ENCODE assay signal across 8 cellular contexts in the genomic region with DNA sequence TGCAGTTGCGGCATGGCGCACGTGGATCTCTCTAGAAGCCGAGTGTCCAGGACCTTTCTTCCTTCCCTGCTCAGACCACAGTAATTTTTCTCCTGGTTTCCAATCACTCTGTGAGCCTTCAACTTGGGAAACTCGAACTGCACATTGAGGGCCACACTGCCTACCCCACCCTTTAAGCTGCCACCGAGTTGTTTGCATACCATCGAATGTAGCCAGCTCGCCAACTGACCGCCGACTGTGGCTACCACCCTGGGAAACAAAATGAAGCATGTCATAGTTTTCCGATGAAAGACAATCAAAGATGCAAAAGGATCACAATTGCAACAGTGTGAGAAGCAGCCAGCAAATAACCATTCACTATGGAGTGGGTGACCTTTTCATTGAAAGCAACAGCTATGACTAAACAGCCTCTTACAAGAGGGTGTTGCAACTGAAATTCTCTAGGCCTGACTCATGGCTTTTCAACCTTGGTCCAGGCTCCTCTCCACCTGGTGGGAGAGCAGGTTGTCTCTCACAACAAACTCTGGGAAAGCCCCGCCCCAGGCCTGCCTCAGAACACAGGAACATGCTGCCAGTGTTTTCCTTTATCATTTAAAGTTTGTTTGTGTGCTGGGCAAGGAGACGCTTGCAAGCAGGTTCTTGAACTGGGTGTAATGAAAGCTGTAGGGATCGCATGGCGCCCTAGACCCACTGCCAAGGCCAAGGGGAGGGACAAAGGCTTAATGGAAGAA.
DNase-seq lines count a peak whose midpoint lies in the region; ATAC-seq, FAIRE-seq and TF ChIP-seq lines count a peak whose summit lies in the region.

No MANE protein-coding gene starts in this region.

- H3K4me1 ChIP-seq in HepG2 (ENCODE audit: insufficient read depth, low read length) = no peaks in the 10 kb centered on the region

- in situ Hi-C loops in HepG2 (cut with HindIII; ENCODE audit: extremely low pct_ligation_motif_present, low pct_unique_long_range_greater_than_20kb) = no loop called here

- no peak overlapping the region for H3K4me3 ChIP-seq in HepG2 (replicated peaks in 1 of 3; ENCODE audit: insufficient read depth in 1 of 3, low read depth in 2 of 3, low read length in 3 of 3)

- no peaks in the 10 kb centered on the region for H3K36me3 ChIP-seq in HepG2 (replicated peaks in 1 of 2; ENCODE audit: control insufficient read depth in 1 of 2, insufficient read depth in 2 of 2, low read length in 2 of 2)

- DNase-seq in stimulated activated CD4-positive, alpha-beta T cell treated with anti-CD3 and anti-CD28 coated beads, Interleukin-4, amount 100 ng/mL, for 1 hour = peak; percentile 13
- DNase-seq in stimulated activated CD4-positive, alpha-beta T cell treated with anti-CD3 and anti-CD28 coated beads, Interleukin-4, amount 100 ng/mL, for 4 hours = no peak
- DNase-seq in HepG2 (ENCODE audit: low spot score) (peak; percentile 46), D341Med (ENCODE audit: low spot score) (no peak), NCI-H1092 (lab: John Stamatoyannopoulos, UW) (no peak), NCI-H1092 treated with DMSO at 0.1 percent for 48 hours (lab: John Stamatoyannopoulos, UW) (no peak)

- H3K79me2 ChIP-seq in HepG2 (ENCODE audit: insufficient read depth, low read length) = no peaks in the 10 kb centered on the region

- H3K27me3 Mint-ChIP-seq in brain = peaks cover 8% of the 10 kb centered on the region

- no TSS peak for BruUV-seq in HepG2 (replicated peaks; lab: Mats Ljungman, UMichigan)

- H2AFZ ChIP-seq in HepG2 (ENCODE audit: low read length) = no peak overlapping the region

- no peak for TF ChIP-seq POLR2A in HepG2 (IDR thresholded peaks at IDR 0.05; ENCODE audit: insufficient read depth in 1 of 2, low read depth in 2 of 2, low read length in 2 of 2)

- no peaks in the 10 kb centered on the region for H4K20me1 ChIP-seq in HepG2 (ENCODE audit: insufficient read depth, low read length)

- H3K27me3 ChIP-seq in HepG2 (ENCODE audit: control insufficient read depth in 1 of 2, insufficient read depth in 2 of 2, low read length in 2 of 2) = no peaks in the 10 kb centered on the region; a peak in 1 of 5 replicates

- H3K36me3 Mint-ChIP-seq in brain = no peaks in the 10 kb centered on the region

- H3K4me3 Mint-ChIP-seq in brain = peak overlapping the region in 1 of 5 experiments; percentile 24

- peaks cover 22% of the 10 kb centered on the region for H3K4me1 Mint-ChIP-seq in brain

- H3K9ac ChIP-seq in HepG2 (ENCODE audit: insufficient read depth, low read depth, low read length) = no peak overlapping the region

- CTCF ChIA-PET in HepG2 (lab: Yijun Ruan, JAX; ENCODE audit: low intra/inter-chr PET ratio, low total read pairs) = no interaction called here

- H3K27ac ChIP-seq in HepG2 (ENCODE audit: extremely low read length, insufficient read depth, low read length) = no peak overlapping the region

- peak overlapping the region in 4 of 5 experiments; percentile 8 to 95 (median 83) for H3K27ac Mint-ChIP-seq in brain

- H3K9me3 Mint-ChIP-seq in brain = peaks cover 0 to 3% (median 0%) of the 10 kb centered on the region in 5 experiments

- no peak for FAIRE-seq in HepG2 (lab: Jason Lieb, UNC)

- intact Hi-C loops in HepG2 (cut with micrococcal nuclease; ENCODE audit: unreplicated experiment) = no loop called here

- no peak for TF ChIP-seq EP300 in HepG2 (IDR thresholded peaks at IDR 0.05; ENCODE audit: low read depth in 2 of 2, low read length in 2 of 2)
- no peak for TF ChIP-seq EP300 in HepG2 (CRISPR knock-in tag; IDR thresholded peaks at IDR 0.05; ENCODE audit: borderline replicate concordance)

- TF ChIP-seq CTCF in brain (conservative IDR thresholded peaks at IDR 0.05) (no peak), HepG2 (CRISPR knock-in tag; IDR thresholded peaks at IDR 0.05) (no peak)

- no peaks in the 10 kb centered on the region for H3K9me3 ChIP-seq in HepG2 (ENCODE audit: low read length)

- no peak overlapping the region; the same call in 1 of the 2 replicates for H3K4me2 ChIP-seq in HepG2 (ENCODE audit: low read depth, low read length)

- ATAC-seq in HepG2 (peak; percentile 73), GM19452 (IDR thresholded peaks at IDR 0.05; ENCODE audit: unreplicated experiment) (no peak)

- no peak for TF ChIP-seq RAD21 in HepG2 (CRISPR knock-in tag; IDR thresholded peaks at IDR 0.05)

- POLR2A ChIA-PET in HepG2 (lab: Yijun Ruan, JAX) = no interaction called here

- WGBS in HepG2 (ENCODE audit: low lambda C conversion rate) = 25% methylated on average over 12 of the region's 15 CpGs

TF ChIP-seq in HepG2, 621 proteins besides CTCF, POLR2A, EP300 and RAD21 (continues in another document):
- TF ChIP-seq ZBTB38 (CRISPR knock-in tag; IDR thresholded peaks at IDR 0.05) (no peak), IRF9 (CRISPR knock-in tag; IDR thresholded peaks at IDR 0.05; ENCODE audit: borderline replicate concordance) (no peak), CEBPB (IDR thresholded peaks at IDR 0.05; ENCODE audit: borderline replicate concordance, low read depth, low read length) (peak; percentile 73; the same call in 1 of the 2 replicates), SATB2 (CRISPR knock-in tag; IDR thresholded peaks at IDR 0.05) (no peak), ZNF552 (CRISPR knock-in tag; IDR thresholded peaks at IDR 0.05; ENCODE audit: borderline replicate concordance) (no peak), SMARCC2 (IDR thresholded peaks at IDR 0.05) (no peak), ZNF670 (CRISPR knock-in tag; IDR thresholded peaks at IDR 0.05; ENCODE audit: borderline replicate concordance) (no peak), ZNF749 (CRISPR knock-in tag; IDR thresholded peaks at IDR 0.05; ENCODE audit: borderline replicate concordance) (no peak), KDM3A (CRISPR knock-in tag; IDR thresholded peaks at IDR 0.05; ENCODE audit: low read depth) (no peak), BORCS8-MEF2B (CRISPR knock-in tag; IDR thresholded peaks at IDR 0.05) (no peak), ZNF609 (CRISPR knock-in tag; IDR thresholded peaks at IDR 0.05; ENCODE audit: borderline replicate concordance) (no peak), ZMYM3 (CRISPR knock-in tag; IDR thresholded peaks at IDR 0.05) (no peak), ZNF720 (CRISPR knock-in tag; IDR thresholded peaks at IDR 0.05) (no peak), BATF2 (CRISPR knock-in tag; IDR thresholded peaks at IDR 0.05) (no peak), ZKSCAN5 (CRISPR knock-in tag; IDR thresholded peaks at IDR 0.05) (no peak), PRMT3 (CRISPR knock-in tag; IDR thresholded peaks at IDR 0.05; ENCODE audit: borderline replicate concordance, low read depth) (no peak), FOXA3 (CRISPR knock-in tag; IDR thresholded peaks at IDR 0.05) (no peak)
- TF ChIP-seq, protein P1, sequence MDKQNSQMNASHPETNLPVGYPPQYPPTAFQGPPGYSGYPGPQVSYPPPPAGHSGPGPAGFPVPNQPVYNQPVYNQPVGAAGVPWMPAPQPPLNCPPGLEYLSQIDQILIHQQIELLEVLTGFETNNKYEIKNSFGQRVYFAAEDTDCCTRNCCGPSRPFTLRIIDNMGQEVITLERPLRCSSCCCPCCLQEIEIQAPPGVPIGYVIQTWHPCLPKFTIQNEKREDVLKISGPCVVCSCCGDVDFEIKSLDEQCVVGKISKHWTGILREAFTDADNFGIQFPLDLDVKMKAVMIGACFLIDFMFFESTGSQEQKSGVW (CRISPR knock-in tag; IDR thresholded peaks at IDR 0.05; ENCODE audit: borderline replicate concordance) = no peak

Comparison
In these comparisons a context has a peak if more than half of its experiments do, and no peak if none do; other contexts are left out.
1. DNase-seq: peak in stimulated activated CD4-positive, alpha-beta T cell treated with anti-CD3 and anti-CD28 coated beads, Interleukin-4, amount 100 ng/mL, for 1 hour (single experiment) and HepG2 (single experiment); none in stimulated activated CD4-positive, alpha-beta T cell treated with anti-CD3 and anti-CD28 coated beads, Interleukin-4, amount 100 ng/mL, for 4 hours (0 of 2), D341Med (single experiment), NCI-H1092 (single experiment) and NCI-H1092 treated with DMSO at 0.1 percent for 48 hours (single experiment).